8 cellular contexts compared by ENCODE assay signal in the genomic region with DNA sequence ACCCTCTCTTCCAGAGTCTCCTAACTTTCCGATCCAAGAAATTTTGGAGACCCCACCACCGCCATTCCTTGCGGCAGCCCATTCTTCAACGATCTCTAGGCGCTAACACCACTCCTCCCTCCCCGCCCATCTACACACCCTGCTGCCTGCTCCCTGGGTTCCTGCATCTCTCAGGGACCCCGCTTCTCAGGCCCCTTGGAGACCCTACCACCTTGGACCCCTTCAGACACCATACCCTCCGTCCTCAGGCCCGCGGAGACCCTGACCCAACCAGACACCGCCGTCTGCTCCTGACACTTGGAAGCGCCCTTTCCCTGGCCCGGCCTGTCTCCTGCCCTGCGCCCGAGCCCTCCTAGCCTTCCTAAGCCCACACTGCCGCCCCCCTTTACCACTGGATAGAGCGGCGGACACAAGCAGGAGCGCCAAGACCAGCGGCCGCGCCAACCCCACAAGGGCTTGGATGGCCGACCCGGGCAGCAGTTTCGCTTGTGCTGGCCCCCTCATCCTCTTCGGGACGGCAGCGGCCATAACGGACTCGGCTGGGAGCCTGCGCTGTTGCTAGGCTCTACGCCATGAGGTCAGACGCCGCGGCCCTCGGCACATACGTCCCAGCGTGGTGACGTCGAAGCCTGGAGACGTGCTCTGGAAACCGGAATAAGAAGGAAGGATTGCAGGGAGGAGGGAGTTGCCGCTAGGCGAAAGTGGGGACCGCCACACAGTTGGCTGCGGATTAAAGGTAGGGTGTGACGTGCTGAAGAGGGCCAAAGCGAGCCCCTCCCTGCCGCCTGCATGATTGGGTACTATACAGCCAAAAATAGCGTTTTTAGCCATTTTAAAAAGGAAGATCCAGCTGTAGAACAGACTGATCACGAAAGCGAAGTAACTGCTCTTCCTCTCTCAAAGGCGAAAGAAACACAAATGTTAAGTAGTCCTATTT. TPM values are rescaled to one million over a fixed set of nuclear protein-coding genes. Genes with fewer than 3 reads are reported as not detected.
DNase-seq lines count a peak whose midpoint lies in the region; ATAC-seq, FAIRE-seq and TF ChIP-seq lines count a peak whose summit lies in the region.

Gene C5orf15, minus strand, starts transcription at position 569 of the 937 bp plus-strand sequence. Its CDS starts 41 bp downstream, at position 528.

- TF ChIP-seq EP300 in HepG2 (IDR thresholded peaks at IDR 0.05; ENCODE audit: low read depth in 2 of 2, low read length in 2 of 2) = 0 out of 4 replicates have a peak, but pooled peaks of 1 of the 2 experiments have one; percentile 14
- TF ChIP-seq EP300 in HepG2 (CRISPR knock-in tag; IDR thresholded peaks at IDR 0.05; ENCODE audit: borderline replicate concordance) = no peak

- FAIRE-seq in HepG2 (lab: Jason Lieb, UNC) = peak; percentile 83

- intact Hi-C loops in HepG2 (cut with micrococcal nuclease; ENCODE audit: unreplicated experiment) = no loop called here

- DNase-seq in CD1c-positive myeloid dendritic cell (ENCODE audit: extremely low spot score) (peak; percentile 98), NCI-H82 (lab: John Stamatoyannopoulos, UW) (peak; percentile 97), dermis microvascular lymphatic vessel endothelial cell (ENCODE audit: low read depth in 2 of 2) (peak; percentile 90 to 98), HepG2 (ENCODE audit: low spot score) (peak; percentile 95)
- DNase-seq in activated CD4-positive, alpha-beta T cell treated with anti-CD3 and anti-CD28 coated beads, Interleukin-2, amount 50 U/mL, for 48 hours = peak; percentile 93 to 96
- DNase-seq in stimulated activated CD4-positive, alpha-beta T cell treated with anti-CD3 and anti-CD28 coated beads, Interleukin-4, amount 100 ng/mL, for 1 hour = peak; percentile 89

- ATAC-seq in GM19397 (IDR thresholded peaks at IDR 0.05; ENCODE audit: unreplicated experiment) (peak; percentile 99), HG03571 (IDR thresholded peaks at IDR 0.05; ENCODE audit: unreplicated experiment) (peak; percentile 88), HepG2 (peak; percentile 94)

- peak within 1 kb of the TSS; percentile 95 for H3K9ac ChIP-seq in HepG2 (ENCODE audit: insufficient read depth, low read depth, low read length)

- peak; percentile 36; the same call in 1 of the 2 replicates for TF ChIP-seq CTCF in HepG2 (CRISPR knock-in tag; IDR thresholded peaks at IDR 0.05)

- WGBS in HepG2 (ENCODE audit: low lambda C conversion rate) = under 1% methylated on average over 37 of the region's 54 CpGs

- H3K27me3 ChIP-seq in HepG2 (ENCODE audit: control insufficient read depth in 1 of 2, insufficient read depth in 2 of 2, low read length in 2 of 2) = no peaks in the 10 kb centered on the region; a peak in 1 of 5 replicates

- peaks cover 4 to 11% of the 10 kb centered on the region in 2 experiments; a peak in 4 of 5 replicates for H3K36me3 ChIP-seq in HepG2 (replicated peaks in 1 of 2; ENCODE audit: control insufficient read depth in 1 of 2, insufficient read depth in 2 of 2, low read length in 2 of 2)

- peak; percentile 89 to 93 for TF ChIP-seq POLR2A in HepG2 (IDR thresholded peaks at IDR 0.05; ENCODE audit: insufficient read depth in 1 of 2, low read depth in 2 of 2, low read length in 2 of 2)

- peaks cover 51% of the 10 kb centered on the region for H3K4me1 ChIP-seq in HepG2 (ENCODE audit: insufficient read depth, low read length)

- H3K9me3 ChIP-seq in HepG2 (ENCODE audit: low read length) = no peaks in the 10 kb centered on the region

- H3K4me2 ChIP-seq in HepG2 (ENCODE audit: low read depth, low read length) = peak within 1 kb of the TSS; percentile 90

- H2AFZ ChIP-seq in HepG2 (ENCODE audit: low read length) = no peak within 1 kb of the TSS

- peak within 1 kb of the TSS; percentile 80 to 98 (median 93) for H3K4me3 ChIP-seq in HepG2 (replicated peaks in 1 of 3; ENCODE audit: insufficient read depth in 1 of 3, low read depth in 2 of 3, low read length in 3 of 3)

- peak; percentile 46; the same call in 1 of the 2 replicates for TF ChIP-seq RAD21 in HepG2 (CRISPR knock-in tag; IDR thresholded peaks at IDR 0.05)

- H3K79me2 ChIP-seq in HepG2 (ENCODE audit: insufficient read depth, low read length) = peaks cover 49% of the 10 kb centered on the region

- BruUV-seq in HepG2 (replicated peaks; lab: Mats Ljungman, UMichigan) = no TSS peak

- H3K27ac ChIP-seq in HepG2 (ENCODE audit: extremely low read length, insufficient read depth, low read length) = peak within 1 kb of the TSS; percentile 93

- in situ Hi-C loops in HepG2 (cut with HindIII; ENCODE audit: extremely low pct_ligation_motif_present, low pct_unique_long_range_greater_than_20kb) = no loop called here

- CTCF ChIA-PET in HepG2 (lab: Yijun Ruan, JAX; ENCODE audit: low intra/inter-chr PET ratio, low total read pairs) = no interaction called here

- H4K20me1 ChIP-seq in HepG2 (ENCODE audit: insufficient read depth, low read length) = no peaks in the 10 kb centered on the region

- POLR2A ChIA-PET in HepG2 (lab: Yijun Ruan, JAX) = interaction anchor here (1.0 to 5.0 kb wide), 8 partner anchors 10 to 71 kb away, joined by 4 to 94 read pairs (median 22); partner anchors contain the start of gene VDAC1

TF ChIP-seq in HepG2, 621 proteins besides CTCF, POLR2A, EP300 and RAD21 (continues in another document):
- TF ChIP-seq YEATS4 (CRISPR knock-in tag; IDR thresholded peaks at IDR 0.05; ENCODE audit: borderline replicate concordance) (peak; percentile 48; the same call in 1 of the 2 replicates), NFE2L2 (IDR thresholded peaks at IDR 0.05; ENCODE audit: low read length) (no peak), FIP1L1 (IDR thresholded peaks at IDR 0.05; ENCODE audit: borderline replicate concordance, insufficient read depth, low read depth, low read length) (no peak), REPIN1 (CRISPR knock-in tag; IDR thresholded peaks at IDR 0.05; ENCODE audit: borderline replicate concordance, low read depth) (peak; percentile 75; the same call in 1 of the 2 replicates), ZSCAN20 (CRISPR knock-in tag; IDR thresholded peaks at IDR 0.05; ENCODE audit: borderline replicate concordance) (no peak), ZNF784 (CRISPR knock-in tag; IDR thresholded peaks at IDR 0.05; ENCODE audit: borderline replicate concordance) (peak; percentile 86), PHF21A (CRISPR knock-in tag; IDR thresholded peaks at IDR 0.05) (peak; percentile 68), ZMAT3 (CRISPR knock-in tag; conservative IDR thresholded peaks at IDR 0.05) (no peak), ASH2L (IDR thresholded peaks at IDR 0.05; ENCODE audit: insufficient read length, low read depth, low read length) (peak; percentile 82), ZNF776 (CRISPR knock-in tag; IDR thresholded peaks at IDR 0.05) (no peak), ZFAT (CRISPR knock-in tag; conservative IDR thresholded peaks at IDR 0.05) (no peak), MTF2 (CRISPR knock-in tag; IDR thresholded peaks at IDR 0.05; ENCODE audit: borderline replicate concordance) (0 out of 2 replicates have a peak, but pooled peaks have one; percentile 66)

RNA-seq across cellular contexts. Expression of gene C5orf15, which starts in this region (rescaled TPM):
- total RNA-seq in dermis microvascular lymphatic vessel endothelial cell (23.0 and 28.3 TPM in 2 replicates), HepG2 (2016; rRNA removed; fragmentation: Illumina TruSeq; extraction: Trizol) (35.7 and 58.5 TPM in 2 replicates)
- total RNA-seq in HepG2 (2016; cell fraction: cytosol; rRNA removed; fragmentation: Illumina TruSeq; extraction: Trizol; ENCODE audit: low read depth) = 5.8 and 7.0 TPM in 2 replicates
- total RNA-seq in HepG2 (2016; cell fraction: insoluble cytoplasmic fraction; rRNA removed; fragmentation: Illumina TruSeq; extraction: Trizol) = 32.4 and 58.3 TPM in 2 replicates
- 14.0 and 15.0 TPM in 2 replicates for total RNA-seq in HepG2 (2016; cell fraction: membrane; rRNA removed; fragmentation: Illumina TruSeq; extraction: Trizol)
- 50.5 and 53.2 TPM in 2 replicates for total RNA-seq in HepG2 (2016; cell fraction: nucleus; rRNA removed; fragmentation: Illumina TruSeq; extraction: Trizol)
- polyA plus RNA-seq in HepG2 (2011; rRNA removed) = 82.7 and 84.1 TPM in 2 replicates
- 55.7 and 70.1 TPM in 2 replicates for polyA plus RNA-seq in HepG2 (2011; cell fraction: cytosol; rRNA removed)
- 26.9 and 28.5 TPM in 2 replicates for polyA plus RNA-seq in HepG2 (2011; cell fraction: nucleus; rRNA removed)
- polyA plus RNA-seq in HepG2 (2012) = 50.8 and 57.3 TPM in 2 replicates
- polyA plus RNA-seq in HepG2 (2016; cell fraction: cytosol; fragmentation: Illumina TruSeq; extraction: Trizol; ENCODE audit: low read depth) = 4.5 and 5.3 TPM in 2 replicates
- polyA plus RNA-seq in HepG2 (2016; cell fraction: insoluble cytoplasmic fraction; fragmentation: Illumina TruSeq; extraction: Trizol; ENCODE audit: low read depth) = 54.9 and 56.5 TPM in 2 replicates
- polyA plus RNA-seq in HepG2 (2016; cell fraction: membrane; fragmentation: Illumina TruSeq; extraction: Trizol; ENCODE audit: low read depth) = 13.6 and 14.8 TPM in 2 replicates
- polyA plus RNA-seq in HepG2 (2016; cell fraction: nucleus; fragmentation: Illumina TruSeq; extraction: Trizol; ENCODE audit: insufficient read depth, low read depth) = 125 and 131 TPM in 2 replicates
- 27.4 and 37.7 TPM in 2 replicates for polyA minus RNA-seq in HepG2 (2011; rRNA and poly(A)+ RNA removed; ENCODE audit: low replicate concordance)
- polyA minus RNA-seq in HepG2 (2011; cell fraction: cytosol; rRNA and poly(A)+ RNA removed) = 57.0 and 75.9 TPM in 2 replicates
- 20.3 and 34.9 TPM in 2 replicates for polyA minus RNA-seq in HepG2 (2011; cell fraction: nucleus; rRNA and poly(A)+ RNA removed)

Comparison
In these comparisons a context has a peak if more than half of its experiments do, and no peak if none do; other contexts are left out.
1. Peak in every context shown above with its lines: DNase-seq, ATAC-seq, H3K4me3 ChIP-seq and H3K27ac ChIP-seq.